ENCODE assay signal across 10 cellular contexts in genomic region chr17:42761638-42762037, GRCh38. TPM values are rescaled to one million over a fixed set of nuclear protein-coding genes. Genes with fewer than 3 reads are reported as not detected.
DNase-seq lines count a peak whose midpoint lies in the region; ATAC-seq, FAIRE-seq and TF ChIP-seq lines count a peak whose summit lies in the region.
"Had no signal": no experiment of that assay in that cellular context is flagged by ENCODE, and none has a peak within 500 bp of the region (broad histone marks: within the 10 kb centered on the region; RNA-seq: fewer than 3 reads in every experiment).

No MANE protein-coding gene starts in this region.

- POLR2A ChIA-PET in HepG2 (lab: Yijun Ruan, JAX), result interaction anchor here (2.8 to 5.6 kb wide), 5 partner anchors 12 to 62 kb away, joined by 17 to 63 read pairs (median 53); partner anchors contain the start of genes BECN1, EZH1, VPS25 and WNK4
- POLR2A ChIA-PET in HEK293T (lab: Yijun Ruan, JAX), result interaction anchor here (0.7 to 6.4 kb wide), 6 partner anchors 11 to 184 kb away, joined by 3 to 58 read pairs (median 7); partner anchors contain the start of genes EZH1, PSMC3IP and VPS25

- H3K4me3 ChIP-seq in HAP-1, result peak overlapping the region; percentile 15; the same call in 1 of the 2 replicates
- H3K4me3 ChIP-seq in astrocyte of the spinal cord (ENCODE audit: low read depth, low read length), result peak overlapping the region; percentile 28
- peak overlapping the region; percentile 53 to 75 (median 59); a peak in 5 of 6 replicates for H3K4me3 ChIP-seq in HepG2 (replicated peaks in 1 of 3; ENCODE audit: insufficient read depth in 1 of 3, low read depth in 2 of 3, low read length in 3 of 3)

- H3K36me3 ChIP-seq in HAP-1 (replicated peaks) (no peaks in the 10 kb centered on the region), HepG2 (replicated peaks in 1 of 2; ENCODE audit: control insufficient read depth in 1 of 2, insufficient read depth in 2 of 2, low read length in 2 of 2) (no peaks in the 10 kb centered on the region)
- H3K36me3 ChIP-seq: adrenal gland had no signal

- H3K36me3 Mint-ChIP-seq in stimulated activated effector memory CD8-positive, alpha-beta T cell treated with anti-CD3 and anti-CD28 coated beads, Interleukin-12 subunit alpha, Interleukin-12 subunit beta, amount 100 ng/mL, for 72 hours, result no peaks in the 10 kb centered on the region

- no peak for DNase-seq in HAP-1 (ENCODE audit: low spot score in 2 of 2)
- DNase-seq in astrocyte of the spinal cord (ENCODE audit: low read depth, low spot score), result no peak
- DNase-seq in HepG2 (ENCODE audit: low spot score), result no peak
- DNase-seq in stimulated activated effector memory CD8-positive, alpha-beta T cell treated with anti-CD3 and anti-CD28 coated beads, Interleukin-12 subunit alpha, Interleukin-12 subunit beta, amount 100 ng/mL, for 72 hours (ENCODE audit: low spot score in 2 of 2), result no peak
- DNase-seq in HEK293T (ENCODE audit: extremely low spot score), result no peak
- no peak for DNase-seq in DMS53 treated with DMSO at 0.1 percent for 48 hours (lab: John Stamatoyannopoulos, UW; ENCODE audit: unreplicated experiment)
- no peak for DNase-seq in retina
- no peak for DNase-seq in RCC 7860 (ENCODE audit: low spot score)

- no peak for TF ChIP-seq RAD21 in HepG2 (CRISPR knock-in tag; IDR thresholded peaks at IDR 0.05)

- H3K4me3 Mint-ChIP-seq in stimulated activated effector memory CD8-positive, alpha-beta T cell treated with anti-CD3 and anti-CD28 coated beads, Interleukin-12 subunit alpha, Interleukin-12 subunit beta, amount 100 ng/mL, for 72 hours, result peak overlapping the region; percentile 42

- peaks cover 8% of the 10 kb centered on the region for H3K27me3 ChIP-seq in HAP-1 (ENCODE audit: low read depth)
- peaks cover 0 to 12% of the 10 kb centered on the region in 2 experiments; a peak in 2 of 5 replicates for H3K27me3 ChIP-seq in HepG2 (ENCODE audit: control insufficient read depth in 1 of 2, insufficient read depth in 2 of 2, low read length in 2 of 2)
- H3K27me3 ChIP-seq: adrenal gland had no signal

- in situ Hi-C loops in HAP-1 (cut with MboI; ENCODE audit: low sequenced_read_pairs), result loop anchor here (25.0 kb wide), 1 partner anchor 174 kb away; the partner anchor contains the start of gene PSMC3IP
- in situ Hi-C loops in astrocyte of the spinal cord (cut with HindIII; ENCODE audit: low sequenced_read_pairs), result no loop called here
- in situ Hi-C loops in HepG2 (cut with HindIII; ENCODE audit: extremely low pct_ligation_motif_present, low pct_unique_long_range_greater_than_20kb), result loop anchor here (5.0 kb wide), 1 partner anchor 39 kb away; no protein-coding TSS in a partner anchor

- no peak for TF ChIP-seq POLR2A in HepG2 (IDR thresholded peaks at IDR 0.05; ENCODE audit: insufficient read depth in 1 of 2, low read depth in 2 of 2, low read length in 2 of 2)

- no peaks in the 10 kb centered on the region for H3K9me3 ChIP-seq in HAP-1
- H3K9me3 ChIP-seq in HepG2 (ENCODE audit: low read length), result no peaks in the 10 kb centered on the region
- H3K9me3 ChIP-seq: adrenal gland had no signal

- TF ChIP-seq EP300 in HepG2 (IDR thresholded peaks at IDR 0.05; ENCODE audit: low read depth in 2 of 2, low read length in 2 of 2) (no peak), HepG2 (CRISPR knock-in tag; IDR thresholded peaks at IDR 0.05; ENCODE audit: borderline replicate concordance) (no peak)

- no peak for ATAC-seq in HepG2
- ATAC-seq in stimulated activated effector memory CD8-positive, alpha-beta T cell treated with anti-CD3 and anti-CD28 coated beads, Interleukin-12 subunit alpha, Interleukin-12 subunit beta, amount 100 ng/mL, for 72 hours, result no peak

- WGBS in HepG2 (ENCODE audit: low lambda C conversion rate), result 32% methylated on average over 12 of the region's 12 CpGs

- intact Hi-C loops in HepG2 (cut with micrococcal nuclease; ENCODE audit: unreplicated experiment), result loop anchor here (5.0 kb wide), 1 partner anchor 184 kb away; the partner anchor contains the start of gene PSMC3IP

- no peak overlapping the region for H3K27ac ChIP-seq in HepG2 (ENCODE audit: extremely low read length, insufficient read depth, low read length)

- CTCF ChIA-PET in HepG2 (lab: Yijun Ruan, JAX; ENCODE audit: low intra/inter-chr PET ratio, low total read pairs), result interaction anchor here (0.6 to 0.9 kb wide), 2 partner anchors 41 to 165 kb away, joined by 3 to 4 read pairs; no protein-coding TSS in a partner anchor
- CTCF ChIA-PET in HEK293T (lab: Yijun Ruan, JAX), result interaction anchor here (0.5 to 0.8 kb wide), 2 partner anchors 39 to 183 kb away, joined by 3 to 4 read pairs; no protein-coding TSS in a partner anchor

- no peaks in the 10 kb centered on the region for H4K20me1 ChIP-seq in HepG2 (ENCODE audit: insufficient read depth, low read length)

- no peak overlapping the region for H3K27ac Mint-ChIP-seq in stimulated activated effector memory CD8-positive, alpha-beta T cell treated with anti-CD3 and anti-CD28 coated beads, Interleukin-12 subunit alpha, Interleukin-12 subunit beta, amount 100 ng/mL, for 72 hours

- TF ChIP-seq CTCF in astrocyte of the spinal cord (IDR thresholded peaks at IDR 0.05; ENCODE audit: low read depth, low read length) (no peak), HepG2 (CRISPR knock-in tag; IDR thresholded peaks at IDR 0.05) (no peak)

- H3K9me3 Mint-ChIP-seq in stimulated activated effector memory CD8-positive, alpha-beta T cell treated with anti-CD3 and anti-CD28 coated beads, Interleukin-12 subunit alpha, Interleukin-12 subunit beta, amount 100 ng/mL, for 72 hours, result no peaks in the 10 kb centered on the region

- no peak overlapping the region for H2AFZ ChIP-seq in HepG2 (ENCODE audit: low read length)

- H3K4me1 Mint-ChIP-seq in stimulated activated effector memory CD8-positive, alpha-beta T cell treated with anti-CD3 and anti-CD28 coated beads, Interleukin-12 subunit alpha, Interleukin-12 subunit beta, amount 100 ng/mL, for 72 hours, result peaks cover 21% of the 10 kb centered on the region

- peak overlapping the region; percentile 64; the same call in 1 of the 2 replicates for H3K9ac ChIP-seq in HepG2 (ENCODE audit: insufficient read depth, low read depth, low read length)

- H3K4me1 ChIP-seq in HAP-1, result peaks cover 15% of the 10 kb centered on the region
- H3K4me1 ChIP-seq in HepG2 (ENCODE audit: insufficient read depth, low read length), result peaks cover 61% of the 10 kb centered on the region

- FAIRE-seq in HepG2 (lab: Jason Lieb, UNC), result no peak
- no peak for FAIRE-seq in RCC 7860 (lab: Jason Lieb, UNC)

- H3K4me2 ChIP-seq in HepG2 (ENCODE audit: low read depth, low read length), result peak overlapping the region; percentile 90

- BruUV-seq in HepG2 (replicated peaks; lab: Mats Ljungman, UMichigan), result no TSS peak

- no peaks in the 10 kb centered on the region for H3K79me2 ChIP-seq in HepG2 (ENCODE audit: insufficient read depth, low read length)

RNA-seq across cellular contexts. Expression of gene RAMP2, which starts 0.6 kb away (rescaled TPM):
- total RNA-seq in HepG2 (2016; rRNA removed; fragmentation: Illumina TruSeq; extraction: Trizol), result 0.74 and 1.4 TPM in 2 replicates
- 1.4 and 3.0 TPM in 2 replicates for total RNA-seq in HepG2 (2016; cell fraction: cytosol; rRNA removed; fragmentation: Illumina TruSeq; extraction: Trizol; ENCODE audit: low read depth)
- total RNA-seq in HepG2 (2016; cell fraction: insoluble cytoplasmic fraction; rRNA removed; fragmentation: Illumina TruSeq; extraction: Trizol), result 1.3 TPM in 2 replicates
- 1.6 and 2.8 TPM in 2 replicates for total RNA-seq in HepG2 (2016; cell fraction: membrane; rRNA removed; fragmentation: Illumina TruSeq; extraction: Trizol)
- 0.56 and 0.81 TPM in 2 replicates for total RNA-seq in HepG2 (2016; cell fraction: nucleus; rRNA removed; fragmentation: Illumina TruSeq; extraction: Trizol)
- 5.2 and 7.1 TPM in 2 replicates for polyA plus RNA-seq in HepG2 (2011; rRNA removed)
- 5.4 and 7.0 TPM in 2 replicates for polyA plus RNA-seq in HepG2 (2011; cell fraction: cytosol; rRNA removed)
- 2.0 and 2.8 TPM in 2 replicates for polyA plus RNA-seq in HepG2 (2011; cell fraction: nucleus; rRNA removed)
- 3.9 and 9.6 TPM in 2 replicates for polyA plus RNA-seq in HepG2 (2012)
- 6.7 and 7.5 TPM in 2 replicates for polyA plus RNA-seq in HepG2 (2016; cell fraction: cytosol; fragmentation: Illumina TruSeq; extraction: Trizol; ENCODE audit: low read depth)
- polyA plus RNA-seq in HepG2 (2016; cell fraction: insoluble cytoplasmic fraction; fragmentation: Illumina TruSeq; extraction: Trizol; ENCODE audit: low read depth), result 2.2 and 2.4 TPM in 2 replicates
- 4.1 and 6.0 TPM in 2 replicates for polyA plus RNA-seq in HepG2 (2016; cell fraction: membrane; fragmentation: Illumina TruSeq; extraction: Trizol; ENCODE audit: low read depth)
- polyA plus RNA-seq in HepG2 (2016; cell fraction: nucleus; fragmentation: Illumina TruSeq; extraction: Trizol; ENCODE audit: insufficient read depth, low read depth), result 3.0 and 4.8 TPM in 2 replicates
- 4.0 TPM in 1 of 2 replicates, not detected in the other for polyA minus RNA-seq in HepG2 (2011; rRNA and poly(A)+ RNA removed; ENCODE audit: low replicate concordance)
- 1.1 and 1.7 TPM in 2 replicates for polyA minus RNA-seq in HepG2 (2011; cell fraction: cytosol; rRNA and poly(A)+ RNA removed)
- 1.6 TPM in 1 of 2 replicates, not detected in the other for polyA minus RNA-seq in HepG2 (2011; cell fraction: nucleus; rRNA and poly(A)+ RNA removed)
- total RNA-seq: SK-MEL-5 had no signal

RNA-seq across cellular contexts. Expression of gene VPS25, which starts 11.6 kb away (rescaled TPM):
- 148 and 161 TPM in 2 replicates for total RNA-seq in HepG2 (2016; rRNA removed; fragmentation: Illumina TruSeq; extraction: Trizol)
- total RNA-seq in HepG2 (2016; cell fraction: cytosol; rRNA removed; fragmentation: Illumina TruSeq; extraction: Trizol; ENCODE audit: low read depth), result 37.2 and 42.3 TPM in 2 replicates
- total RNA-seq in HepG2 (2016; cell fraction: insoluble cytoplasmic fraction; rRNA removed; fragmentation: Illumina TruSeq; extraction: Trizol), result 159 and 160 TPM in 2 replicates
- 51.4 and 51.5 TPM in 2 replicates for total RNA-seq in HepG2 (2016; cell fraction: membrane; rRNA removed; fragmentation: Illumina TruSeq; extraction: Trizol)
- 115 and 126 TPM in 2 replicates for total RNA-seq in HepG2 (2016; cell fraction: nucleus; rRNA removed; fragmentation: Illumina TruSeq; extraction: Trizol)
- polyA plus RNA-seq in HepG2 (2011; rRNA removed), result 249 and 270 TPM in 2 replicates
- polyA plus RNA-seq in HepG2 (2011; cell fraction: cytosol; rRNA removed), result 251 and 262 TPM in 2 replicates
- polyA plus RNA-seq in HepG2 (2011; cell fraction: nucleus; rRNA removed), result 162 and 166 TPM in 2 replicates
- polyA plus RNA-seq in HepG2 (2012), result 100 and 110 TPM in 2 replicates
- polyA plus RNA-seq in HepG2 (2016; cell fraction: cytosol; fragmentation: Illumina TruSeq; extraction: Trizol; ENCODE audit: low read depth), result 35.3 and 36.1 TPM in 2 replicates
- 177 and 189 TPM in 2 replicates for polyA plus RNA-seq in HepG2 (2016; cell fraction: insoluble cytoplasmic fraction; fragmentation: Illumina TruSeq; extraction: Trizol; ENCODE audit: low read depth)
- polyA plus RNA-seq in HepG2 (2016; cell fraction: membrane; fragmentation: Illumina TruSeq; extraction: Trizol; ENCODE audit: low read depth), result 44.1 and 49.3 TPM in 2 replicates
- 203 and 214 TPM in 2 replicates for polyA plus RNA-seq in HepG2 (2016; cell fraction: nucleus; fragmentation: Illumina TruSeq; extraction: Trizol; ENCODE audit: insufficient read depth, low read depth)
- 122 and 224 TPM in 2 replicates for polyA minus RNA-seq in HepG2 (2011; rRNA and poly(A)+ RNA removed; ENCODE audit: low replicate concordance)
- 39.7 and 45.6 TPM in 2 replicates for polyA minus RNA-seq in HepG2 (2011; cell fraction: cytosol; rRNA and poly(A)+ RNA removed)
- polyA minus RNA-seq in HepG2 (2011; cell fraction: nucleus; rRNA and poly(A)+ RNA removed), result 87.8 and 92.0 TPM in 2 replicates

RNA-seq across cellular contexts. Expression of gene EZH1, which starts 16.8 kb away (rescaled TPM):
- total RNA-seq in HepG2 (2016; rRNA removed; fragmentation: Illumina TruSeq; extraction: Trizol), result 6.0 and 11.6 TPM in 2 replicates
- total RNA-seq in HepG2 (2016; cell fraction: cytosol; rRNA removed; fragmentation: Illumina TruSeq; extraction: Trizol; ENCODE audit: low read depth), result 4.0 and 7.8 TPM in 2 replicates
- total RNA-seq in HepG2 (2016; cell fraction: insoluble cytoplasmic fraction; rRNA removed; fragmentation: Illumina TruSeq; extraction: Trizol), result 5.3 and 12.1 TPM in 2 replicates
- total RNA-seq in HepG2 (2016; cell fraction: membrane; rRNA removed; fragmentation: Illumina TruSeq; extraction: Trizol), result 3.7 and 4.0 TPM in 2 replicates
- 19.1 and 24.3 TPM in 2 replicates for total RNA-seq in HepG2 (2016; cell fraction: nucleus; rRNA removed; fragmentation: Illumina TruSeq; extraction: Trizol)
- polyA plus RNA-seq in HepG2 (2011; rRNA removed), result 24.0 and 24.2 TPM in 2 replicates
- polyA plus RNA-seq in HepG2 (2011; cell fraction: cytosol; rRNA removed), result 8.2 and 9.4 TPM in 2 replicates
- 89.7 and 99.4 TPM in 2 replicates for polyA plus RNA-seq in HepG2 (2011; cell fraction: nucleus; rRNA removed)
- polyA plus RNA-seq in HepG2 (2012), result 13.8 and 14.4 TPM in 2 replicates
- polyA plus RNA-seq in HepG2 (2016; cell fraction: cytosol; fragmentation: Illumina TruSeq; extraction: Trizol; ENCODE audit: low read depth), result 1.0 and 1.7 TPM in 2 replicates
- 5.6 and 6.2 TPM in 2 replicates for polyA plus RNA-seq in HepG2 (2016; cell fraction: insoluble cytoplasmic fraction; fragmentation: Illumina TruSeq; extraction: Trizol; ENCODE audit: low read depth)
- 1.3 and 1.5 TPM in 2 replicates for polyA plus RNA-seq in HepG2 (2016; cell fraction: membrane; fragmentation: Illumina TruSeq; extraction: Trizol; ENCODE audit: low read depth)
- polyA plus RNA-seq in HepG2 (2016; cell fraction: nucleus; fragmentation: Illumina TruSeq; extraction: Trizol; ENCODE audit: insufficient read depth, low read depth), result 45.6 and 48.7 TPM in 2 replicates
- polyA minus RNA-seq in HepG2 (2011; rRNA and poly(A)+ RNA removed; ENCODE audit: low replicate concordance), result 29.9 and 34.9 TPM in 2 replicates
- 7.4 and 10.1 TPM in 2 replicates for polyA minus RNA-seq in HepG2 (2011; cell fraction: cytosol; rRNA and poly(A)+ RNA removed)
- 61.9 and 64.4 TPM in 2 replicates for polyA minus RNA-seq in HepG2 (2011; cell fraction: nucleus; rRNA and poly(A)+ RNA removed)

RNA-seq across cellular contexts. Expression of gene WNK4, which starts 18.8 kb away (rescaled TPM):
- 1.5 and 2.7 TPM in 2 replicates for total RNA-seq in HepG2 (2016; rRNA removed; fragmentation: Illumina TruSeq; extraction: Trizol)
- 1.2 and 1.7 TPM in 2 replicates for total RNA-seq in HepG2 (2016; cell fraction: cytosol; rRNA removed; fragmentation: Illumina TruSeq; extraction: Trizol; ENCODE audit: low read depth)
- 2.2 and 2.8 TPM in 2 replicates for total RNA-seq in HepG2 (2016; cell fraction: insoluble cytoplasmic fraction; rRNA removed; fragmentation: Illumina TruSeq; extraction: Trizol)
- total RNA-seq in HepG2 (2016; cell fraction: membrane; rRNA removed; fragmentation: Illumina TruSeq; extraction: Trizol), result 1.2 and 1.5 TPM in 2 replicates
- 4.5 and 5.1 TPM in 2 replicates for total RNA-seq in HepG2 (2016; cell fraction: nucleus; rRNA removed; fragmentation: Illumina TruSeq; extraction: Trizol)
- polyA plus RNA-seq in HepG2 (2011; rRNA removed), result 13.7 and 16.9 TPM in 2 replicates
- 5.6 and 5.8 TPM in 2 replicates for polyA plus RNA-seq in HepG2 (2011; cell fraction: cytosol; rRNA removed)
- polyA plus RNA-seq in HepG2 (2011; cell fraction: nucleus; rRNA removed), result 85.9 and 88.5 TPM in 2 replicates
- 23.9 and 27.1 TPM in 2 replicates for polyA plus RNA-seq in HepG2 (2012)
- 0.60 and 0.64 TPM in 2 replicates for polyA plus RNA-seq in HepG2 (2016; cell fraction: cytosol; fragmentation: Illumina TruSeq; extraction: Trizol; ENCODE audit: low read depth)
- polyA plus RNA-seq in HepG2 (2016; cell fraction: insoluble cytoplasmic fraction; fragmentation: Illumina TruSeq; extraction: Trizol; ENCODE audit: low read depth), result 2.4 and 3.7 TPM in 2 replicates
- 1.2 and 1.4 TPM in 2 replicates for polyA plus RNA-seq in HepG2 (2016; cell fraction: membrane; fragmentation: Illumina TruSeq; extraction: Trizol; ENCODE audit: low read depth)
- polyA plus RNA-seq in HepG2 (2016; cell fraction: nucleus; fragmentation: Illumina TruSeq; extraction: Trizol; ENCODE audit: insufficient read depth, low read depth), result 20.6 and 21.3 TPM in 2 replicates
- polyA minus RNA-seq in HepG2 (2011; rRNA and poly(A)+ RNA removed; ENCODE audit: low replicate concordance), result 2.8 and 17.8 TPM in 2 replicates
- polyA minus RNA-seq in HepG2 (2011; cell fraction: cytosol; rRNA and poly(A)+ RNA removed), result 7.4 and 8.9 TPM in 2 replicates
- polyA minus RNA-seq in HepG2 (2011; cell fraction: nucleus; rRNA and poly(A)+ RNA removed), result 29.6 and 31.7 TPM in 2 replicates

RNA-seq across cellular contexts. Expression of gene COA3, which starts 36.9 kb away (rescaled TPM):
- total RNA-seq in HepG2 (2016; rRNA removed; fragmentation: Illumina TruSeq; extraction: Trizol), result 202 and 250 TPM in 2 replicates
- 66.3 and 72.6 TPM in 2 replicates for total RNA-seq in HepG2 (2016; cell fraction: cytosol; rRNA removed; fragmentation: Illumina TruSeq; extraction: Trizol; ENCODE audit: low read depth)
- total RNA-seq in HepG2 (2016; cell fraction: insoluble cytoplasmic fraction; rRNA removed; fragmentation: Illumina TruSeq; extraction: Trizol), result 201 and 243 TPM in 2 replicates
- total RNA-seq in HepG2 (2016; cell fraction: membrane; rRNA removed; fragmentation: Illumina TruSeq; extraction: Trizol), result 116 TPM in 2 replicates
- total RNA-seq in HepG2 (2016; cell fraction: nucleus; rRNA removed; fragmentation: Illumina TruSeq; extraction: Trizol), result 61.0 and 71.2 TPM in 2 replicates
- polyA plus RNA-seq in HepG2 (2011; rRNA removed), result 130 and 133 TPM in 2 replicates
- polyA plus RNA-seq in HepG2 (2011; cell fraction: cytosol; rRNA removed), result 169 and 174 TPM in 2 replicates
- polyA plus RNA-seq in HepG2 (2011; cell fraction: nucleus; rRNA removed), result 33.2 and 38.8 TPM in 2 replicates
- 92.9 and 124 TPM in 2 replicates for polyA plus RNA-seq in HepG2 (2012)
- 63.6 and 67.4 TPM in 2 replicates for polyA plus RNA-seq in HepG2 (2016; cell fraction: cytosol; fragmentation: Illumina TruSeq; extraction: Trizol; ENCODE audit: low read depth)
- 218 and 224 TPM in 2 replicates for polyA plus RNA-seq in HepG2 (2016; cell fraction: insoluble cytoplasmic fraction; fragmentation: Illumina TruSeq; extraction: Trizol; ENCODE audit: low read depth)
- 91.3 and 92.2 TPM in 2 replicates for polyA plus RNA-seq in HepG2 (2016; cell fraction: membrane; fragmentation: Illumina TruSeq; extraction: Trizol; ENCODE audit: low read depth)
- 97.0 and 100 TPM in 2 replicates for polyA plus RNA-seq in HepG2 (2016; cell fraction: nucleus; fragmentation: Illumina TruSeq; extraction: Trizol; ENCODE audit: insufficient read depth, low read depth)
- 55.4 and 74.2 TPM in 2 replicates for polyA minus RNA-seq in HepG2 (2011; rRNA and poly(A)+ RNA removed; ENCODE audit: low replicate concordance)
- polyA minus RNA-seq in HepG2 (2011; cell fraction: cytosol; rRNA and poly(A)+ RNA removed), result 26.7 and 29.5 TPM in 2 replicates
- polyA minus RNA-seq in HepG2 (2011; cell fraction: nucleus; rRNA and poly(A)+ RNA removed), result 21.8 and 26.5 TPM in 2 replicates
